In genomic region chr19:1250374-1251232, GRCh38 we compare ENCODE assay signal across 7 cellular contexts. TPM values are rescaled to one million over a fixed set of nuclear protein-coding genes. Genes with fewer than 3 reads are reported as not detected.
DNase-seq lines count a peak whose midpoint lies in the region; ATAC-seq, FAIRE-seq and TF ChIP-seq lines count a peak whose summit lies in the region.
"Had no signal": no experiment of that assay in that cellular context is flagged by ENCODE, and none has a peak within 500 bp of the region (broad histone marks: within the 10 kb centered on the region; RNA-seq: fewer than 3 reads in every experiment).

No MANE protein-coding gene starts in this region.

- peaks cover 8% of the 10 kb centered on the region for H4K20me1 ChIP-seq in PC-3 (ENCODE audit: low read length)

- H3K4me1 ChIP-seq in PC-3 (ENCODE audit: insufficient read depth, low read length) (peaks cover 23% of the 10 kb centered on the region), duodenal mucosa (ENCODE audit: control insufficient read depth in 1 of 2, insufficient read depth in 2 of 2, low read length in 2 of 2) (peaks cover 32 to 38% of the 10 kb centered on the region in 2 donors)

- no peaks in the 10 kb centered on the region for H3K27me3 ChIP-seq in PC-3 (ENCODE audit: low read length)
- H3K27me3 ChIP-seq in duodenal mucosa (ENCODE audit: control insufficient read depth in 1 of 2, insufficient read depth in 2 of 2, low read length in 2 of 2), result no peaks in the 10 kb centered on the region

- POLR2A ChIA-PET in PC-3 (lab: Charles Lee; ENCODE audit: unreplicated experiment), result no interaction called here

- TF ChIP-seq POLR2A in GM19099 (IDR thresholded peaks at IDR 0.05; ENCODE audit: extremely low read depth, insufficient read length, low read depth) (peak; percentile 48), H54 (IDR thresholded peaks at IDR 0.05; ENCODE audit: low read depth, low read length) (no peak)

- H3K4me2 ChIP-seq in PC-3 (ENCODE audit: low read length), result peak overlapping the region; percentile 97

- ATAC-seq in PC-3 (no peak), HG03442 (IDR thresholded peaks at IDR 0.05; ENCODE audit: unreplicated experiment) (no peak)

- TF ChIP-seq CTCF in PC-3 (conservative IDR thresholded peaks at IDR 0.05; ENCODE audit: low read depth, low read length) (no peak), nephron (IDR thresholded peaks at IDR 0.05; ENCODE audit: unreplicated experiment in 3 of 3) (no peak)

- H3K27ac Mint-ChIP-seq in nephron, result peak overlapping the region; percentile 79 to 98 (median 91)

- BruUV-seq in PC-3 (replicated peaks; lab: Mats Ljungman, UMichigan), result no TSS peak

- H3K9me2 ChIP-seq in PC-3 (replicated peaks; ENCODE audit: low read length), result no peaks in the 10 kb centered on the region

- CTCF ChIA-PET in PC-3 (lab: Charles Lee), result no interaction called here

- H3K9me3 ChIP-seq in PC-3 (ENCODE audit: low read length) (no peaks in the 10 kb centered on the region), duodenal mucosa (ENCODE audit: control insufficient read depth in 1 of 2, low read length in 2 of 2) (no peaks in the 10 kb centered on the region)

- peaks cover 32% of the 10 kb centered on the region for H3K36me3 ChIP-seq in PC-3 (ENCODE audit: low read depth, low read length)
- H3K36me3 ChIP-seq in duodenal mucosa (ENCODE audit: control insufficient read depth in 1 of 2, insufficient read depth in 2 of 2, low read length in 2 of 2), result peaks cover 16 to 17% of the 10 kb centered on the region in 2 donors

- H3K4me1 Mint-ChIP-seq in nephron, result no peaks in the 10 kb centered on the region

- H3K9ac ChIP-seq in PC-3 (ENCODE audit: low read length), result peak overlapping the region; percentile 86
- H3K9ac ChIP-seq in duodenal mucosa (ENCODE audit: low read depth in 1 of 2, low read length in 2 of 2), result peak overlapping the region; percentile 85

- H3K27me3 Mint-ChIP-seq in nephron (ENCODE audit: low read depth), result no peaks in the 10 kb centered on the region

- H3F3A ChIP-seq in PC-3 (ENCODE audit: low read length, unreplicated experiment), result no peaks in the 10 kb centered on the region

- H3K9me3 Mint-ChIP-seq in nephron, result no peaks in the 10 kb centered on the region

- intact Hi-C loops in PC-3 (cut with micrococcal nuclease), result no loop called here

- peak overlapping the region; percentile 90 to 93 (median 92) for H3K4me3 Mint-ChIP-seq in nephron

- peaks cover 52% of the 10 kb centered on the region for H3K79me2 ChIP-seq in PC-3 (ENCODE audit: low read length)

- DNase-seq in PC-3, result no peak
- DNase-seq in H54 (ENCODE audit: insufficient read length, low spot score), result no peak

- FAIRE-seq in H54 (lab: Jason Lieb, UNC), result no peak
- FAIRE-seq: endometrium had no signal

- peak overlapping the region; percentile 86 for H3K4me3 ChIP-seq in PC-3 (ENCODE audit: low read length)
- H3K4me3 ChIP-seq in duodenal mucosa (ENCODE audit: low read depth in 1 of 2, low read length in 2 of 2), result peak overlapping the region; percentile 80 to 82

- H3K27ac ChIP-seq in PC-3 (ENCODE audit: low read length), result peak overlapping the region; percentile 94
- peak overlapping the region; percentile 98 for H3K27ac ChIP-seq in duodenal mucosa (ENCODE audit: low read depth, low read length)

- H2AFZ ChIP-seq in PC-3 (ENCODE audit: low read length), result no peak overlapping the region

- peaks cover 20% of the 10 kb centered on the region for H3K36me3 Mint-ChIP-seq in nephron (ENCODE audit: low read depth)

RNA-seq across cellular contexts. Expression of gene MIDN, which starts 2.2 kb away (rescaled TPM):
- 17.3 and 41.8 TPM in 2 replicates for total RNA-seq in PC-3 (2014; rRNA removed)

RNA-seq across cellular contexts. Expression of gene ATP5F1D, which starts 9.1 kb away (rescaled TPM):
- total RNA-seq in PC-3 (2014; rRNA removed), result 102 and 187 TPM in 2 replicates

RNA-seq across cellular contexts. Expression of gene CBARP, which starts 12.8 kb away (rescaled TPM):
- 3.3 and 6.3 TPM in 2 replicates for total RNA-seq in PC-3 (2014; rRNA removed)

RNA-seq across cellular contexts. Expression of gene CIRBP, which starts 18.5 kb away (rescaled TPM):
- 136 and 197 TPM in 2 replicates for total RNA-seq in PC-3 (2014; rRNA removed)

RNA-seq across cellular contexts. Expression of gene FAM174C, which starts 24.7 kb away (rescaled TPM):
- total RNA-seq in PC-3 (2014; rRNA removed), result 110 and 133 TPM in 2 replicates
